In the genomic region with DNA sequence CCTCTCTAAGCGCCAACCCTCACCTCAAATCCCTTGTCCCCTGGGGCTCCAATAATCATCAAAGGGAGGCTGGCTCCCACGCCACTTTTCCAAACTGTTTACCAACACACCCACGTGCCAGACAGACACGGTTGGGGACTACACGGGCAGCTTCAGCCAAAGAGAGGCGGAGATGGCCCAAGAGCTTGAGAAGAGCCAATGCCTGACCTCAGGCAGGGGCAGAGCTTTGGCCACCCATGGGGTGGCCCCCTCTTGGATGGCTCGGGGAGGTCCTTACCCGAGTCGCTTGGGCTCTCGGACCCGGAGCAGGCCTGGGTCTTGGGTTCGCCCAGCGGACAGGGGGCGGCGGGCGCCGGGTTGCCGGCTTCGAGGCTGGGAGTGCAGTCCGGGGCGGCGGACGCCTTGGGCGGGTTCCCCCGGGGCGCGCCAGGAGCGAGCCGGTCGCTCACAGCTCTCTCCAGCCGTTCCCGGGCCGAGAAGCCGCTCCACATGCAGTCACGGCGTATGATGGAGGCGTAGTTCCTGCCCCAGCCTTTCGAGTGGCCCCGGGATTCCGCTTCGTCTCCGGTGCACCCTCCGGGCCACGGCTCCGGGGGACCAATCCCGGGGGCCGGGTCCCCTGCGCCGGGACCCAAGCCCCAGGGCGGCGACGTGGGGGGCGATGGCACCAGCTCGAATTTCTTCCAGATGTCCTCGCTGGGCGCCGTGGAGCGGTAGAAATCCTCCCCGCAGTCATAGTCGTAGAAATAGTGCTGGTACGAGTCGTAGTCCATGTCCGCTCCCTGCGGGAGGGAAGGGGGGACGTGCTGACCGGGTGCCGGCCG, we compare ENCODE assay signal across 8 cellular contexts. TPM values are rescaled to one million over a fixed set of nuclear protein-coding genes. Genes with fewer than 3 reads are reported as not detected.
DNase-seq lines count a peak whose midpoint lies in the region; ATAC-seq and TF ChIP-seq lines count a peak whose summit lies in the region.

No MANE protein-coding gene starts in this region.

- peak; percentile 16 for ATAC-seq in GM19438 (IDR thresholded peaks at IDR 0.05; ENCODE audit: low read depth, unreplicated experiment)

- peak overlapping the region; percentile 80 for H3K4me3 ChIP-seq in NT2/D1 (ENCODE audit: insufficient read length, low read depth)
- peak overlapping the region; percentile 60 for H3K4me3 ChIP-seq in choroid plexus epithelial cell (ENCODE audit: low read depth, low read length)
- H3K4me3 ChIP-seq in urinary bladder (ENCODE audit: low read depth, low read length) = peak overlapping the region; percentile 61

- H3K9me3 ChIP-seq in NT2/D1 (ENCODE audit: insufficient read depth, low read length) = no peaks in the 10 kb centered on the region

- H3K36me3 ChIP-seq in NT2/D1 (ENCODE audit: insufficient read depth, insufficient read length, low read length) (peaks cover 3% of the 10 kb centered on the region), urinary bladder (ENCODE audit: insufficient read depth) (no peaks in the 10 kb centered on the region)

- 3% methylated on average over 68 of the region's 68 CpGs for WGBS in urinary bladder

- peak overlapping the region; percentile 91 for H3K9ac ChIP-seq in NT2/D1 (ENCODE audit: insufficient read length, low read depth)

- peak; percentile 60 for DNase-seq in AG08396 (ENCODE audit: low spot score)
- no peak for DNase-seq in NT2/D1 (ENCODE audit: low read depth, low spot score)
- DNase-seq in choroid plexus epithelial cell (ENCODE audit: low read depth) = no peak
- peak; percentile 35 to 38 for DNase-seq in lung microvascular endothelial cell (ENCODE audit: low read depth in 2 of 2)
- no peak for DNase-seq in kidney tubule cell (ENCODE audit: low spot score)
- no peak for DNase-seq in posterior vena cava (ENCODE audit: low spot score)

- intact Hi-C loops in posterior vena cava (cut with DNase I) = loop anchor here in 1 of 2 donors (10.0 kb wide), 1 partner anchor 86 kb away; no protein-coding TSS in a partner anchor

- no peak overlapping the region for H3K27ac ChIP-seq in urinary bladder (ENCODE audit: low read depth)

- H3K4me1 ChIP-seq in NT2/D1 (ENCODE audit: insufficient read depth, insufficient read length) (peaks cover 24% of the 10 kb centered on the region), urinary bladder (ENCODE audit: insufficient read depth) (peaks cover 1% of the 10 kb centered on the region)

- H3K27me3 ChIP-seq in NT2/D1 (ENCODE audit: insufficient read depth, insufficient read length) = peaks cover 21% of the 10 kb centered on the region

- TF ChIP-seq CTCF in choroid plexus epithelial cell (conservative IDR thresholded peaks at IDR 0.05; ENCODE audit: low read depth, low read length) = no peak

RNA-seq across cellular contexts. Expression of a gene that starts 0.8 kb away (rescaled TPM):
- 0.20 and 0.44 TPM in 2 replicates for total RNA-seq in lung microvascular endothelial cell
- 35.1 TPM for total RNA-seq in urinary bladder
- 5.5 TPM for polyA plus RNA-seq in urinary bladder
- under 1 TPM; 0.14 to 0.51 TPM for total RNA-seq in posterior vena cava

RNA-seq across cellular contexts. Expression of a gene that starts 17.6 kb away (rescaled TPM):
- total RNA-seq in lung microvascular endothelial cell = 11.7 and 13.1 TPM in 2 replicates
- total RNA-seq in urinary bladder = 45.4 TPM
- 14.5 TPM for polyA plus RNA-seq in urinary bladder
- 10 to 100 TPM; 15.1 to 15.8 TPM for total RNA-seq in posterior vena cava

RNA-seq across cellular contexts. Expression of a gene that starts 54.1 kb away (rescaled TPM):
- total RNA-seq in lung microvascular endothelial cell (under 0.01 and 0.44 TPM in 2 replicates), urinary bladder (0.95 TPM), posterior vena cava (1 to 10 TPM in 1 of 2 donors, under 1 TPM in 1; 0.69 to 1.4 TPM)
- polyA plus RNA-seq in urinary bladder = 3.5 TPM

Comparison
In these comparisons a context has a peak if more than half of its experiments do, and no peak if none do; other contexts are left out.
1. DNase-seq: peak in AG08396 (single experiment) and lung microvascular endothelial cell (2 of 2); none in NT2/D1 (single experiment), choroid plexus epithelial cell (single experiment), kidney tubule cell (single experiment) and posterior vena cava (single experiment).
2. RNA of a gene that starts 0.8 kb away (total RNA-seq): 35.1 TPM in urinary bladder (single experiment); 0.14 to 0.51 TPM in posterior vena cava and 0.20 to 0.44 TPM in lung microvascular endothelial cell; every median in the first group is over 10 times any median in the second.
3. Peak in every context shown above with its lines, with median percentiles within 50 percentile points of each other: H3K4me3 ChIP-seq.